Comparison of ENCODE assay signal across 15 cellular contexts in genomic region chr18:45164551-45164950, GRCh38.
"Had no signal": no experiment of that assay in that cellular context is flagged by ENCODE, and none has a peak within 500 bp of the region (broad histone marks: within the 10 kb centered on the region; RNA-seq: fewer than 3 reads in every experiment).

No MANE protein-coding gene starts in this region.

- H3K27ac ChIP-seq: coronary artery, left ventricle myocardium inferior, right atrium auricular region, suprapubic skin had no signal

- H3K4me2 ChIP-seq: smooth muscle cell had no signal

- H3K36me3 ChIP-seq: left ventricle myocardium inferior, right atrium auricular region, suprapubic skin had no signal

- DNase-seq: activated B cell treated with CpG ODN at 0.5 μM for 24 hours; activated CD4-positive, alpha-beta T cell treated with anti-CD3 and anti-CD28 coated beads, Interleukin-2, amount 10 ng/mL, durations not matched to agents 24 days and 14 days; activated CD8-positive, alpha-beta memory T cell treated with anti-CD3 and anti-CD28 coated beads for 24 hours; activated naive CD8-positive, alpha-beta T cell treated with anti-CD3 and anti-CD28 coated beads for 36 hours; effector CD8-positive, alpha-beta T cell; glutamatergic neuron; left ventricle myocardium inferior; nucleus accumbens; stimulated activated naive CD8-positive, alpha-beta T cell treated with anti-CD3 and anti-CD28 coated beads, Interleukin-15, Interleukin-2, amounts not matched to agents 100 U/mL and 50 U/mL, for 24 hours; trophoblast cell had no signal

- ATAC-seq: natural killer cell treated with Interleukin-12 subunit alpha and Interleukin-12 subunit beta and Interleukin-15 and Interleukin-18, amount 100 ng/mL, for 72 hours; stimulated activated naive CD8-positive, alpha-beta T cell treated with anti-CD3 and anti-CD28 coated beads, Interleukin-15, Interleukin-2, amounts not matched to agents 100 U/mL and 50 U/mL, for 24 hours had no signal

- H3K9me3 ChIP-seq: left ventricle myocardium inferior, right atrium auricular region, suprapubic skin had no signal

- H3K4me1 ChIP-seq: left ventricle myocardium inferior, right atrium auricular region had no signal

- H3K27me3 ChIP-seq: right atrium auricular region, suprapubic skin had no signal

- H3K4me3 ChIP-seq: coronary artery, left ventricle myocardium inferior, right atrium auricular region, smooth muscle cell, suprapubic skin had no signal
